In the genomic region with DNA sequence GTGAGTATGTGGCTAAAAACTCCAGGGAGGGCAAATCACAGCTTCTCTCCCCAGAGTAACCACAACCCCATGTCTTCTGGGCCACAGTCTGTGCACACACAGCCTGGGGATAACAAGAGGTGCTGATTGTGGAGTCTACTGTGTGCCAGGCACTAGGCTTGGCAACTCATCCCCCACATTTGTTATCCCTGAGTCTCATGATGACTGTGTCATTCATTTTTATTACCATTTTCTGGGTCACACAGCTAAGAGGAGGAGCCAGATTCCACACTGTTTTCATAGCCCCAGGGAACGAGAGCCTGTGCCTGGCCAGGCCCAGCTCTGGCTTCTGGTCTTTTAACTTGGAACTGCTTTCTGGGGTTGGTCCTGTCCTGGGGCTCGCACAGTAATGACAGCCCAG, we compare ENCODE assay signal across 14 cellular contexts. TPM values are rescaled to one million over a fixed set of nuclear protein-coding genes. Genes with fewer than 3 reads are reported as not detected.
DNase-seq lines count a peak whose midpoint lies in the region; ATAC-seq and TF ChIP-seq lines count a peak whose summit lies in the region.
"Had no signal": no experiment of that assay in that cellular context is flagged by ENCODE, and none has a peak within 500 bp of the region (broad histone marks: within the 10 kb centered on the region; RNA-seq: fewer than 3 reads in every experiment).

No MANE protein-coding gene starts in this region.

- ATAC-seq in upper lobe of left lung (ENCODE audit: low FRiP score in 2 of 2): no peak
- ATAC-seq: esophagus mucosa, natural killer cell had no signal

- H3K36me3 ChIP-seq in upper lobe of left lung: peaks cover 0 to 55% (median 7%) of the 10 kb centered on the region in 4 donors

- peak; percentile 7 for DNase-seq in DMS79 treated with DMSO at 0.1 percent for 48 hours (lab: John Stamatoyannopoulos, UW)
- no peak for DNase-seq in DMS79 (lab: John Stamatoyannopoulos, UW)
- peak; percentile 76 for DNase-seq in amniotic epithelial cell (ENCODE audit: low read depth)
- DNase-seq in kidney glomerular epithelial cell (lab: John Stamatoyannopoulos, UW): peak; percentile 73
- no peak for DNase-seq in upper lobe of left lung
- DNase-seq in NCI-H2171 treated with DMSO at 0.1 percent for 48 hours (lab: John Stamatoyannopoulos, UW): no peak
- no peak for DNase-seq in effector CD8-positive, alpha-beta T cell (lab: John Stamatoyannopoulos, UW)
- DNase-seq in D341Med (ENCODE audit: low spot score): no peak
- DNase-seq: GOT3, natural killer cell, small intestine, T-helper 1 cell had no signal

- TF ChIP-seq EP300 in upper lobe of left lung (IDR thresholded peaks at IDR 0.05): no peak

- peaks cover 0 to 25% (median 15%) of the 10 kb centered on the region in 4 donors for H3K4me1 ChIP-seq in upper lobe of left lung

- no peaks in the 10 kb centered on the region for H3K9me3 ChIP-seq in upper lobe of left lung

- H3K27me3 ChIP-seq in upper lobe of left lung: no peaks in the 10 kb centered on the region

- no peak for TF ChIP-seq POLR2A in upper lobe of left lung (IDR thresholded peaks at IDR 0.05)

- 64 to 86% methylated on average over 2 of the region's 2 CpGs for WGBS in upper lobe of left lung, 2 donors

- peak overlapping the region; percentile 48 to 68 (median 63) for H3K27ac ChIP-seq in upper lobe of left lung
- H3K27ac ChIP-seq: 22Rv1 had no signal

- H3K4me3 ChIP-seq in upper lobe of left lung: no peak overlapping the region

- TF ChIP-seq CTCF in upper lobe of left lung (IDR thresholded peaks at IDR 0.05): no peak

RNA-seq across cellular contexts. Expression of gene ESYT3, which starts 34.5 kb away (rescaled TPM):
- 10 to 100 TPM; 45.9 to 93.3 (median 54.6) TPM for total RNA-seq in upper lobe of left lung
- total RNA-seq: natural killer cell had no signal

Comparison
In these comparisons a context has a peak if more than half of its experiments do, and no peak if none do; other contexts are left out.
1. DNase-seq: peak in DMS79 treated with DMSO at 0.1 percent for 48 hours (single experiment), amniotic epithelial cell (single experiment) and kidney glomerular epithelial cell (single experiment); none in DMS79 (single experiment), upper lobe of left lung (0 of 2), NCI-H2171 treated with DMSO at 0.1 percent for 48 hours (single experiment), effector CD8-positive, alpha-beta T cell (single experiment) and D341Med (single experiment).